ENCODE assay signal across 1 cellular context in the genomic region with DNA sequence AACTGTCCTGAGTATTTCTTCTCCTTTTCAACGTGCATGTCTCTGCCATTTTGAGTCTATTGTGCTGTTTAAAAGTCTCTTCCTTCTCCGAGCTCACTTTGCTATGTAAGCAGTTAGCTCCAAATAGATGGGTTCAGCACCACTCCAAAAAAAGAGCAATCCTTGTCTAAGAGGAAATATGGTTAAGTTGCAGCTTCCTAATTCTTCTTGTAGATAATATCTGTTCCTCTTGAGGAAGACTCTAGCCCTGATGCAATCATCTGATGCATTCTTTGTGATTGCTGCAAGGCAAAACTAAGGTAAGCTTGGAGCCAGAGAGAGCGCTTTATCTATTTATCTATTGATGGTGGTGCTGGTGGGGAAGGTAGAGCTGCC.
TF ChIP-seq lines count a peak whose summit lies in the region.

No MANE protein-coding gene starts in this region.

TF ChIP-seq in K562, 482 proteins besides CTCF, POLR2A, EP300 and RAD21 (continued from another document):
- TF ChIP-seq, protein P1, sequence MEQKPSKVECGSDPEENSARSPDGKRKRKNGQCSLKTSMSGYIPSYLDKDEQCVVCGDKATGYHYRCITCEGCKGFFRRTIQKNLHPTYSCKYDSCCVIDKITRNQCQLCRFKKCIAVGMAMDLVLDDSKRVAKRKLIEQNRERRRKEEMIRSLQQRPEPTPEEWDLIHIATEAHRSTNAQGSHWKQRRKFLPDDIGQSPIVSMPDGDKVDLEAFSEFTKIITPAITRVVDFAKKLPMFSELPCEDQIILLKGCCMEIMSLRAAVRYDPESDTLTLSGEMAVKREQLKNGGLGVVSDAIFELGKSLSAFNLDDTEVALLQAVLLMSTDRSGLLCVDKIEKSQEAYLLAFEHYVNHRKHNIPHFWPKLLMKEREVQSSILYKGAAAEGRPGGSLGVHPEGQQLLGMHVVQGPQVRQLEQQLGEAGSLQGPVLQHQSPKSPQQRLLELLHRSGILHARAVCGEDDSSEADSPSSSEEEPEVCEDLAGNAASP (IDR thresholded peaks at IDR 0.05) = no peak
